ENCODE assay signal across 20 cellular contexts in genomic region chr1:187819081-187819480, GRCh38.
"Had no signal": no experiment of that assay in that cellular context is flagged by ENCODE, and none has a peak within 500 bp of the region (broad histone marks: within the 10 kb centered on the region; RNA-seq: fewer than 3 reads in every experiment).

No MANE protein-coding gene starts in this region.

- FAIRE-seq: HTR-8/SVneo, K562, RCC 7860 had no signal

- ATAC-seq: K562, SK-N-SH treated with all-trans-retinoic acid at 6 μM for 48 hours had no signal

- DNase-seq: Kasumi-1, MM.1S, NCI-H1092 treated with DMSO at 0.1 percent for 48 hours, NCI-H1436, NCI-H187, NCI-H2029, NCI-H2081 treated with DMSO at 0.1 percent for 48 hours, NCI-H2171, NCI-H345, NCI-H446 treated with DMSO at 0.1 percent for 48 hours, NCI-H510A treated with DMSO at 0.1 percent for 48 hours, NCI-H526 treated with DMSO at 0.1 percent for 48 hours, NCI-H748 treated with DMSO at 0.1 percent for 48 hours, Right ventricle myocardium superior, RPMI8226, SIG-M5 had no signal

- H3K4me3 ChIP-seq: K562 had no signal
